11 cellular contexts compared by ENCODE assay signal in the genomic region with DNA sequence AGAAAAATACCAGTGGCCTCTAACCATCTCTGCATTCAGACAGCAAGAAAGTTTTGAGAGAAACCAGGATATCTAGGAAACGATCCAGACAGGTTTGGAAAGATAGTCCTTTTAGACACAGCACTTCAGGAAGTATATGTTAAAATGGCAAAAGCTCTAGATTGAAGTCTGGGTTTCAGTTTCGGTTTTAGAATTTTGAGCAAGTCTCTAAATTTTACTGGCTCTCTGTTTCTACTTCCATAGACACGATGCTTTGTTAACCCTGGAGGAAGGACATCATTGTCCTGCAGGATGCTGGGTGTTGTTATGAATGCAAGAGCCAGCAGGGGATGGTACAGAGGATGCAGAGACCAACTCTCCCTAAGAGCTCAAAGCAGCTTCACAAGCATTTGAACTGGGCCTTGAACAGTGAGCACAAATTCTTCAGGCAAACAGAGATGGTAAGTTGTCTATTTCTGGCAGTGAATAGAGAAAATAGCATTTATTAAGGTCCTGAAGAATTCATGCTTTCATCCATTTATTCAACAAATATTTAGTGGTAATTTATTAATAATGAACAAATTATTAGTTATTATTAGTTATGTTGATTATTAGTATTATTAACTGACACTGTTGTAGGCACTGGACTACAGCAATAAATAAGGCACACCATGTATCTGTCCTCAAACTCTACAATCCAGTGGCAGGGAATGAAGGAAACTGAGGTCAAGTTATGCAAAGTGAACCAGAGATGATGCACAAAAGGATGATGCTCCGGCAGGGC.
DNase-seq lines count a peak whose midpoint lies in the region; ATAC-seq and TF ChIP-seq lines count a peak whose summit lies in the region.
"Had no signal": no experiment of that assay in that cellular context is flagged by ENCODE, and none has a peak within 500 bp of the region (broad histone marks: within the 10 kb centered on the region; RNA-seq: fewer than 3 reads in every experiment).

No MANE protein-coding gene starts in this region.

- H3K27ac ChIP-seq in effector memory CD4-positive, alpha-beta T cell (ENCODE audit: insufficient read depth, low read length, poor library complexity, severe bottlenecking), result no peak overlapping the region

- H3K9me3 ChIP-seq in effector memory CD4-positive, alpha-beta T cell (ENCODE audit: control insufficient read depth, low read length), result no peaks in the 10 kb centered on the region
- H3K9me3 ChIP-seq: transverse colon had no signal

- in situ Hi-C loops in GM13977 (cut with MboI; ENCODE audit: low pct_unique_long_range_greater_than_20kb, low sequenced_read_pairs, unreplicated experiment), result no loop called here

- ATAC-seq in Right ventricle myocardium superior (ENCODE audit: poor library complexity), result no peak
- ATAC-seq in GM19452 (IDR thresholded peaks at IDR 0.05; ENCODE audit: unreplicated experiment), result no peak

- H3K4me3 ChIP-seq in effector memory CD4-positive, alpha-beta T cell (ENCODE audit: insufficient read depth, low read depth, low read length, poor library complexity, severe bottlenecking), result peak overlapping the region; percentile 11
- H3K4me3 ChIP-seq: transverse colon had no signal

- H3K4me1 ChIP-seq in effector memory CD4-positive, alpha-beta T cell (ENCODE audit: control insufficient read depth, insufficient read depth, low read length, poor library complexity, severe bottlenecking), result no peaks in the 10 kb centered on the region

- H3K27ac Mint-ChIP-seq in osteocyte (ENCODE audit: unreplicated experiment), result peak overlapping the region; percentile 27

- peak; percentile 9 for DNase-seq in NCI-H82 (lab: John Stamatoyannopoulos, UW)
- no peak for DNase-seq in NCI-H82 treated with DMSO at 0.1 percent for 48 hours (lab: John Stamatoyannopoulos, UW; ENCODE audit: unreplicated experiment)
- DNase-seq in MV-4-11 (lab: John Stamatoyannopoulos, UW), result peak; percentile 8
- no peak for DNase-seq in effector memory CD4-positive, alpha-beta T cell
- no peak for DNase-seq in osteocyte (ENCODE audit: extremely low spot score, unreplicated experiment)
- DNase-seq in GM13977 (ENCODE audit: low spot score), result no peak
- DNase-seq in Right ventricle myocardium superior, result no peak
- DNase-seq: activated CD4-positive, alpha-beta T cell treated with anti-CD3 and anti-CD28 coated beads for 48 hours; NCI-H226; transverse colon had no signal

- H3K36me3 Mint-ChIP-seq in osteocyte (ENCODE audit: unreplicated experiment), result no peaks in the 10 kb centered on the region

- TF ChIP-seq CTCF in osteocyte (IDR thresholded peaks at IDR 0.05), result no peak
- TF ChIP-seq CTCF in GM13977 (IDR thresholded peaks at IDR 0.05; ENCODE audit: extremely low read depth, insufficient read depth, missing control alignments), result no peak

- no peak overlapping the region for H3K4me3 Mint-ChIP-seq in osteocyte (ENCODE audit: unreplicated experiment)

- no peaks in the 10 kb centered on the region for H3K27me3 ChIP-seq in effector memory CD4-positive, alpha-beta T cell (replicated peaks; ENCODE audit: control insufficient read depth, insufficient read depth, low read length, poor library complexity, severe bottlenecking)
- H3K27me3 ChIP-seq: transverse colon had no signal

- no peaks in the 10 kb centered on the region for H3K27me3 Mint-ChIP-seq in osteocyte (ENCODE audit: unreplicated experiment)

- no peaks in the 10 kb centered on the region for H3K9me3 Mint-ChIP-seq in osteocyte (ENCODE audit: unreplicated experiment)

- no peaks in the 10 kb centered on the region for H3K36me3 ChIP-seq in effector memory CD4-positive, alpha-beta T cell (ENCODE audit: control insufficient read depth, insufficient read depth, low read length)
- H3K36me3 ChIP-seq: transverse colon had no signal

- intact Hi-C loops in Right ventricle myocardium superior (cut with DNase I), result no loop called here

- H3K4me1 Mint-ChIP-seq in osteocyte (ENCODE audit: unreplicated experiment), result peaks cover 36% of the 10 kb centered on the region

Comparison
In these comparisons a context has a peak if more than half of its experiments do, and no peak if none do; other contexts are left out.
1. DNase-seq: peak in NCI-H82 (single experiment) and MV-4-11 (single experiment); none in NCI-H82 treated with DMSO at 0.1 percent for 48 hours (single experiment), effector memory CD4-positive, alpha-beta T cell (0 of 3), osteocyte (single experiment), GM13977 (single experiment) and Right ventricle myocardium superior (single experiment).